ENCODE assay signal across 21 cellular contexts in genomic region chr9:114829686-114830085, GRCh38. TPM values are rescaled to one million over a fixed set of nuclear protein-coding genes. Genes with fewer than 3 reads are reported as not detected.
"Had no signal": no experiment of that assay in that cellular context is flagged by ENCODE, and none has a peak within 500 bp of the region (broad histone marks: within the 10 kb centered on the region; RNA-seq: fewer than 3 reads in every experiment).

No MANE protein-coding gene starts in this region.

- H3K36me3 ChIP-seq: MG63, SJSA1 had no signal

- FAIRE-seq: HepG2, RCC 7860 had no signal

- H3K27ac ChIP-seq: SJSA1, SK-N-MC had no signal

- H3K4me3 ChIP-seq: MG63, SJSA1, SK-N-MC had no signal

- H3K9me3 ChIP-seq: MG63, SJSA1 had no signal

- ATAC-seq: HepG2 had no signal

- DNase-seq: IMR-90, Karpas-422, KG1, MG63, NCI-H1092, NCI-H1105 treated with DMSO at 0.1 percent for 48 hours, NCI-H1417 treated with DMSO at 0.1 percent for 48 hours, NCI-H1694 treated with DMSO at 0.1 percent for 48 hours, NCI-H1930, NCI-H2107, NCI-H2227 treated with DMSO at 0.1 percent for 48 hours, NCI-H524 treated with DMSO at 0.1 percent for 48 hours, NCI-H774, Right ventricle myocardium superior, RPMI8226, SIG-M5 had no signal

- H3K4me1 ChIP-seq: SJSA1 had no signal

- H3K27me3 ChIP-seq: MG63, SJSA1 had no signal

RNA-seq across cellular contexts. Expression of gene TNFSF15, which starts 23.8 kb away (rescaled TPM):
- total RNA-seq: NCI-H460, Right ventricle myocardium superior, SJSA1 had no signal
